ENCODE assay signal across 18 cellular contexts in the genomic region with DNA sequence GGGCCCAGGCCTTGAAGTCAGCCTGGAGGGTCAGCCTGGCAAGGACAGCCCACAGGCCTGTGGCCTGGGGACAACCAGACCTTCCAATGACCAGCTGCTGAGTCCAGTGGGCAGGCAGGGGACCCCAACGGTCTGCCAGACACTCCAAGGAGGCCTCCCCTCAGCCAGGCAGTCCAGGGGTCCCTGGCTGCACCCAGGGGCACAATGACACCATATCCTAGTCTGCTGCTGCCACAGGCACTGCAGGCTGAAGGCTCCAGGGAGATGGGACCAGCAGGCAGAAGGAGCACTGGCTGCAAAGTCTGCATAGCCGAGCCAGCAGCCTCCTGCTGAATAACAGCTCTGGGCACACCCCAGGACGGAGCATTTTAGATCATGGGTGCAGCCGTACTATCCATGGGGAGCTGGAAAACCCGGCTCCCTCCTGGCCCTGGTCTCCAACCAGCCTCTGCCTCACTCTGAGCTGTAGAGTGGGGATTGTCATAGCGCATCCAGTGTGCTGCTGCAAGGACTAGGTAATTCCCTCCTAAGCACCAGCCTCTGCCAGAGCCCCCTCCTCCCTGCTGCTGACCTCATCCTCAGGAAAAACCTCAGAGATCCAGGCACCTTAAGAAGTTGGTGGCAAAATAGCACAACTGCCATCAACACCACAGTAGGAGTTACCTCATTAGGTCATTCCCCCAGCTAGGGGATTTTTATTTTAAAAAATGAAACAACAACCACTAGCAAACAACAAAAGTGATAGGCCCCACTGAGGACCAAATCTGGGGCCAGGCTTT. TPM values are rescaled to one million over a fixed set of nuclear protein-coding genes. Genes with fewer than 3 reads are reported as not detected.
DNase-seq lines count a peak whose midpoint lies in the region; ATAC-seq and TF ChIP-seq lines count a peak whose summit lies in the region.
"Had no signal": no experiment of that assay in that cellular context is flagged by ENCODE, and none has a peak within 500 bp of the region (broad histone marks: within the 10 kb centered on the region; RNA-seq: fewer than 3 reads in every experiment).

No MANE protein-coding gene starts in this region.

- no peaks in the 10 kb centered on the region for H3K9me3 ChIP-seq in Loucy (ENCODE audit: insufficient read depth, low read depth, low read length)
- H3K9me3 ChIP-seq: A549, SK-N-SH, thyroid gland had no signal

- no peaks in the 10 kb centered on the region for H3K36me3 ChIP-seq in Loucy (ENCODE audit: insufficient read depth, low read length)
- H3K36me3 ChIP-seq: thyroid gland had no signal

- H3K4me3 ChIP-seq in Loucy (ENCODE audit: low read length, poor library complexity, severe bottlenecking), result no peak overlapping the region
- H3K4me3 ChIP-seq: A549, thyroid gland had no signal

- DNase-seq in activated CD4-positive, alpha-beta T cell treated with anti-CD3 and anti-CD28 coated beads, Interleukin-2, amount 10 ng/mL, durations not matched to agents 24 days and 14 days, result peak; percentile 69
- no peak for DNase-seq in activated CD4-positive, alpha-beta T cell treated with anti-CD3 and anti-CD28 coated beads, Interleukin-2, amount 50 U/mL, for 48 hours
- DNase-seq in central memory CD8-positive, alpha-beta T cell (ENCODE audit: low spot score in 2 of 2), result no peak
- no peak for DNase-seq in stimulated activated effector memory CD8-positive, alpha-beta T cell treated with anti-CD3 and anti-CD28 coated beads, Interleukin-12 subunit alpha, Interleukin-12 subunit beta, amount 100 ng/mL, for 72 hours (ENCODE audit: low spot score in 2 of 2)
- DNase-seq in endothelial cell (ENCODE audit: low spot score) (no peak), A172 (ENCODE audit: low spot score) (no peak)
- DNase-seq: activated CD4-positive, alpha-beta T cell treated with anti-CD3 and anti-CD28 coated beads for 1 hour; dermis blood vessel endothelial cell; DMS 273 treated with DMSO at 0.1 percent for 48 hours; HFFc6; NCI-H187; SK-N-SH; thyroid gland had no signal

- peaks cover under 1% of the 10 kb centered on the region for H3K36me3 Mint-ChIP-seq in activated CD4-positive, alpha-beta T cell treated with anti-CD3 and anti-CD28 coated beads, Interleukin-2, amount 10 ng/mL, durations not matched to agents 24 days and 14 days (ENCODE audit: low read depth)
- peaks cover 17% of the 10 kb centered on the region for H3K36me3 Mint-ChIP-seq in central memory CD8-positive, alpha-beta T cell (ENCODE audit: insufficient read depth)
- H3K36me3 Mint-ChIP-seq in stimulated activated effector memory CD8-positive, alpha-beta T cell treated with anti-CD3 and anti-CD28 coated beads, Interleukin-12 subunit alpha, Interleukin-12 subunit beta, amount 100 ng/mL, for 72 hours, result peaks cover 8% of the 10 kb centered on the region
- H3K36me3 Mint-ChIP-seq in endothelial cell (ENCODE audit: low read depth, unreplicated experiment), result no peaks in the 10 kb centered on the region

- intact Hi-C loops in activated CD4-positive, alpha-beta T cell treated with anti-CD3 and anti-CD28 coated beads, Interleukin-2, amount 10 ng/mL, durations not matched to agents 24 days and 14 days (cut with micrococcal nuclease), result no loop called here

- no peaks in the 10 kb centered on the region for H4K20me1 ChIP-seq in Loucy (ENCODE audit: insufficient read depth, low read length, poor library complexity, severe bottlenecking)

- peaks cover under 1% of the 10 kb centered on the region for H3K27me3 ChIP-seq in Loucy (ENCODE audit: insufficient read depth, low read length, poor library complexity, severe bottlenecking)
- H3K27me3 ChIP-seq: thyroid gland had no signal

- no peak for ATAC-seq in central memory CD8-positive, alpha-beta T cell (replicated peaks; ENCODE audit: extremely low read depth, poor library complexity, severe bottlenecking)
- no peak for ATAC-seq in stimulated activated effector memory CD8-positive, alpha-beta T cell treated with anti-CD3 and anti-CD28 coated beads, Interleukin-12 subunit alpha, Interleukin-12 subunit beta, amount 100 ng/mL, for 72 hours
- ATAC-seq in GM19328 (IDR thresholded peaks at IDR 0.05; ENCODE audit: unreplicated experiment), result no peak
- ATAC-seq: A549, right cardiac atrium had no signal

- no peaks in the 10 kb centered on the region for H3K9me2 ChIP-seq in Loucy (replicated peaks; ENCODE audit: low read depth, low read length)
- H3K9me2 ChIP-seq: SK-N-SH had no signal

- no peak overlapping the region for H2AFZ ChIP-seq in Loucy (ENCODE audit: low read length)

- no peak for TF ChIP-seq CTCF in Loucy (conservative IDR thresholded peaks at IDR 0.05; ENCODE audit: low read length)
- TF ChIP-seq CTCF in endothelial cell (IDR thresholded peaks at IDR 0.05; ENCODE audit: unreplicated experiment), result no peak

- H3K27ac Mint-ChIP-seq in activated CD4-positive, alpha-beta T cell treated with anti-CD3 and anti-CD28 coated beads, Interleukin-2, amount 10 ng/mL, durations not matched to agents 24 days and 14 days, result peak overlapping the region; percentile 84
- peak overlapping the region; percentile 67 for H3K27ac Mint-ChIP-seq in central memory CD8-positive, alpha-beta T cell (ENCODE audit: low read depth)
- H3K27ac Mint-ChIP-seq in stimulated activated effector memory CD8-positive, alpha-beta T cell treated with anti-CD3 and anti-CD28 coated beads, Interleukin-12 subunit alpha, Interleukin-12 subunit beta, amount 100 ng/mL, for 72 hours, result peak overlapping the region; percentile 66
- no peak overlapping the region for H3K27ac Mint-ChIP-seq in endothelial cell (ENCODE audit: unreplicated experiment)
- H3K27ac Mint-ChIP-seq: HFFc6 had no signal

- peaks cover 55% of the 10 kb centered on the region for H3K4me1 ChIP-seq in Loucy (ENCODE audit: insufficient read depth, low read length, poor library complexity, severe bottlenecking)
- H3K4me1 ChIP-seq: A549, thyroid gland had no signal

- no peaks in the 10 kb centered on the region for H3K9me3 Mint-ChIP-seq in activated CD4-positive, alpha-beta T cell treated with anti-CD3 and anti-CD28 coated beads, Interleukin-2, amount 10 ng/mL, durations not matched to agents 24 days and 14 days
- H3K9me3 Mint-ChIP-seq in central memory CD8-positive, alpha-beta T cell, result no peaks in the 10 kb centered on the region
- no peaks in the 10 kb centered on the region for H3K9me3 Mint-ChIP-seq in stimulated activated effector memory CD8-positive, alpha-beta T cell treated with anti-CD3 and anti-CD28 coated beads, Interleukin-12 subunit alpha, Interleukin-12 subunit beta, amount 100 ng/mL, for 72 hours
- no peaks in the 10 kb centered on the region for H3K9me3 Mint-ChIP-seq in endothelial cell (ENCODE audit: unreplicated experiment)
- H3K9me3 Mint-ChIP-seq: HFFc6 had no signal

- H3K4me3 Mint-ChIP-seq in activated CD4-positive, alpha-beta T cell treated with anti-CD3 and anti-CD28 coated beads, Interleukin-2, amount 10 ng/mL, durations not matched to agents 24 days and 14 days, result peak overlapping the region; percentile 32
- peak overlapping the region; percentile 43 for H3K4me3 Mint-ChIP-seq in central memory CD8-positive, alpha-beta T cell
- no peak overlapping the region for H3K4me3 Mint-ChIP-seq in stimulated activated effector memory CD8-positive, alpha-beta T cell treated with anti-CD3 and anti-CD28 coated beads, Interleukin-12 subunit alpha, Interleukin-12 subunit beta, amount 100 ng/mL, for 72 hours
- H3K4me3 Mint-ChIP-seq in endothelial cell (ENCODE audit: unreplicated experiment), result no peak overlapping the region
- H3K4me3 Mint-ChIP-seq: HFFc6 had no signal

- H3K4me2 ChIP-seq in Loucy (ENCODE audit: low read depth, low read length, poor library complexity, severe bottlenecking), result peak overlapping the region; percentile 23
- H3K4me2 ChIP-seq: A549, SK-N-SH had no signal

- H3K27me3 Mint-ChIP-seq in activated CD4-positive, alpha-beta T cell treated with anti-CD3 and anti-CD28 coated beads, Interleukin-2, amount 10 ng/mL, durations not matched to agents 24 days and 14 days, result no peaks in the 10 kb centered on the region
- no peaks in the 10 kb centered on the region for H3K27me3 Mint-ChIP-seq in central memory CD8-positive, alpha-beta T cell
- H3K27me3 Mint-ChIP-seq in endothelial cell (ENCODE audit: unreplicated experiment), result peaks cover 7% of the 10 kb centered on the region

- peaks cover 9% of the 10 kb centered on the region for H3K79me2 ChIP-seq in Loucy (ENCODE audit: insufficient read depth, low read length)

- H3K9ac ChIP-seq in Loucy (ENCODE audit: low read depth, low read length, poor library complexity, severe bottlenecking), result peak overlapping the region; percentile 45
- H3K9ac ChIP-seq: SK-N-SH had no signal

- no peaks in the 10 kb centered on the region for H3F3A ChIP-seq in Loucy (ENCODE audit: low read depth)

- H3K4me1 Mint-ChIP-seq in activated CD4-positive, alpha-beta T cell treated with anti-CD3 and anti-CD28 coated beads, Interleukin-2, amount 10 ng/mL, durations not matched to agents 24 days and 14 days, result peaks cover 77% of the 10 kb centered on the region
- H3K4me1 Mint-ChIP-seq in central memory CD8-positive, alpha-beta T cell, result peaks cover 49% of the 10 kb centered on the region
- H3K4me1 Mint-ChIP-seq in stimulated activated effector memory CD8-positive, alpha-beta T cell treated with anti-CD3 and anti-CD28 coated beads, Interleukin-12 subunit alpha, Interleukin-12 subunit beta, amount 100 ng/mL, for 72 hours, result peaks cover 68% of the 10 kb centered on the region
- peaks cover 18% of the 10 kb centered on the region for H3K4me1 Mint-ChIP-seq in endothelial cell (ENCODE audit: unreplicated experiment)

RNA-seq across cellular contexts. Expression of gene LAPTM5, which starts 4.8 kb away (rescaled TPM):
- 178 and 179 TPM in 2 replicates for total RNA-seq in activated CD4-positive, alpha-beta T cell treated with anti-CD3 and anti-CD28 coated beads, Interleukin-2, amount 10 ng/mL, durations not matched to agents 24 days and 14 days
- 80.5 TPM for total RNA-seq in endothelial cell (ENCODE audit: unreplicated experiment)
- total RNA-seq in A172 (2014; rRNA removed; shearing (Covaris generic)), result 0.12 TPM in 1 of 2 replicates, not detected in the other
- total RNA-seq: fibroblast of villous mesenchyme had no signal

RNA-seq across cellular contexts. Expression of gene MATN1, which starts 39.0 kb away (rescaled TPM):
- total RNA-seq in activated CD4-positive, alpha-beta T cell treated with anti-CD3 and anti-CD28 coated beads, Interleukin-2, amount 10 ng/mL, durations not matched to agents 24 days and 14 days, result 0.50 and 0.54 TPM in 2 replicates
- total RNA-seq in endothelial cell (ENCODE audit: unreplicated experiment), result 1.7 TPM
- not detected in 2 replicates for total RNA-seq in A172 (2014; rRNA removed; shearing (Covaris generic))
- total RNA-seq: fibroblast of villous mesenchyme, right cardiac atrium had no signal

Comparison
In these comparisons a context has a peak if more than half of its experiments do, and no peak if none do; other contexts are left out.
1. H3K4me3 Mint-ChIP-seq: peak in activated CD4-positive, alpha-beta T cell treated with anti-CD3 and anti-CD28 coated beads, Interleukin-2, amount 10 ng/mL, durations not matched to agents 24 days and 14 days (single experiment) and central memory CD8-positive, alpha-beta T cell (single experiment); none in stimulated activated effector memory CD8-positive, alpha-beta T cell treated with anti-CD3 and anti-CD28 coated beads, Interleukin-12 subunit alpha, Interleukin-12 subunit beta, amount 100 ng/mL, for 72 hours (single experiment) and endothelial cell (single experiment).
2. RNA of gene LAPTM5, which starts 4.8 kb away (total RNA-seq): 178 to 179 TPM in activated CD4-positive, alpha-beta T cell treated with anti-CD3 and anti-CD28 coated beads, Interleukin-2, amount 10 ng/mL, durations not matched to agents 24 days and 14 days and 80.5 TPM in endothelial cell (single experiment); 0.12 TPM in A172; every median in the first group is over 10 times any median in the second.